In genomic region chr1:15251807-15252546, GRCh38 we compare ENCODE assay signal across 17 cellular contexts. TPM values are rescaled to one million over a fixed set of nuclear protein-coding genes. Genes with fewer than 3 reads are reported as not detected.
A peak's percentile ranks its signal among the peaks of the same experiment; 100 is the strongest.
DNase-seq lines count a peak whose midpoint lies in the region; ATAC-seq and TF ChIP-seq lines count a peak whose summit lies in the region.
"Had no signal": no experiment of that assay in that cellular context is flagged by ENCODE, and none has a peak within 500 bp of the region (broad histone marks: within the 10 kb centered on the region; RNA-seq: fewer than 3 reads in every experiment).

No MANE protein-coding gene starts in this region.

- ATAC-seq in activated naive CD8-positive, alpha-beta T cell treated with anti-CD3 and anti-CD28 coated beads, Interleukin-2, amount 50 U/mL, for 24 hours, result no peak
- no peak for ATAC-seq in stimulated activated effector memory CD8-positive, alpha-beta T cell treated with anti-CD3 and anti-CD28 coated beads, Interleukin-12 subunit alpha, Interleukin-12 subunit beta, amount 100 ng/mL, for 72 hours
- no peak for ATAC-seq in HG02759 (IDR thresholded peaks at IDR 0.05; ENCODE audit: unreplicated experiment)
- no peak for ATAC-seq in GM18505 (IDR thresholded peaks at IDR 0.05; ENCODE audit: unreplicated experiment)

- peaks cover 3% of the 10 kb centered on the region for H3K36me3 Mint-ChIP-seq in activated CD4-positive, alpha-beta memory T cell treated with anti-CD3 and anti-CD28 coated beads, Interleukin-2, amount 10 ng/mL, durations not matched to agents 7 days and 5 days (ENCODE audit: low read depth)
- peaks cover 2% of the 10 kb centered on the region for H3K36me3 Mint-ChIP-seq in activated CD4-positive, alpha-beta memory T cell treated with anti-CD3 and anti-CD28 coated beads for 36 hours
- H3K36me3 Mint-ChIP-seq in activated naive CD8-positive, alpha-beta T cell treated with anti-CD3 and anti-CD28 coated beads, Interleukin-2, amount 50 U/mL, for 24 hours (ENCODE audit: low read depth), result peaks cover 4% of the 10 kb centered on the region
- peaks cover 14% of the 10 kb centered on the region for H3K36me3 Mint-ChIP-seq in stimulated activated effector memory CD8-positive, alpha-beta T cell treated with anti-CD3 and anti-CD28 coated beads, Interleukin-12 subunit alpha, Interleukin-12 subunit beta, amount 100 ng/mL, for 72 hours

- POLR2A ChIA-PET in activated CD4-positive, alpha-beta memory T cell treated with anti-CD3 and anti-CD28 coated beads, Interleukin-2, amount 10 ng/mL, durations not matched to agents 7 days and 5 days (lab: Charles Lee), result no interaction called here
- POLR2A ChIA-PET in activated CD4-positive, alpha-beta memory T cell treated with anti-CD3 and anti-CD28 coated beads for 36 hours (lab: Charles Lee), result interaction anchor here (0.5 to 0.6 kb wide), 2 partner anchors 18 to 205 kb away, joined by 4 to 5 read pairs; no protein-coding TSS in a partner anchor

- H3K27ac Mint-ChIP-seq in activated CD4-positive, alpha-beta memory T cell treated with anti-CD3 and anti-CD28 coated beads, Interleukin-2, amount 10 ng/mL, durations not matched to agents 7 days and 5 days, result peak overlapping the region; percentile 25
- H3K27ac Mint-ChIP-seq in activated CD4-positive, alpha-beta memory T cell treated with anti-CD3 and anti-CD28 coated beads for 36 hours, result no peak overlapping the region
- H3K27ac Mint-ChIP-seq in activated naive CD8-positive, alpha-beta T cell treated with anti-CD3 and anti-CD28 coated beads, Interleukin-2, amount 50 U/mL, for 24 hours, result peak overlapping the region; percentile 81
- H3K27ac Mint-ChIP-seq in stimulated activated effector memory CD8-positive, alpha-beta T cell treated with anti-CD3 and anti-CD28 coated beads, Interleukin-12 subunit alpha, Interleukin-12 subunit beta, amount 100 ng/mL, for 72 hours, result no peak overlapping the region
- H3K27ac Mint-ChIP-seq: endodermal cell had no signal

- DNase-seq in activated CD4-positive, alpha-beta memory T cell treated with anti-CD3 and anti-CD28 coated beads, Interleukin-2, amount 10 ng/mL, durations not matched to agents 7 days and 5 days, result no peak
- DNase-seq in activated CD4-positive, alpha-beta memory T cell treated with anti-CD3 and anti-CD28 coated beads for 36 hours, result no peak
- DNase-seq in NCI-H2029 (lab: John Stamatoyannopoulos, UW), result peak; percentile 74
- DNase-seq in activated naive CD8-positive, alpha-beta T cell treated with anti-CD3 and anti-CD28 coated beads, Interleukin-2, amount 50 U/mL, for 24 hours, result no peak
- DNase-seq in stimulated activated effector memory CD8-positive, alpha-beta T cell treated with anti-CD3 and anti-CD28 coated beads, Interleukin-12 subunit alpha, Interleukin-12 subunit beta, amount 100 ng/mL, for 72 hours (ENCODE audit: low spot score in 2 of 2), result no peak
- DNase-seq in cerebellar cortex (ENCODE audit: low spot score), result no peak
- DNase-seq: activated T-cell treated with anti-CD3 and anti-CD28 coated beads, Interleukin-2, amount 50 U/mL, for 48 hours; brain microvascular endothelial cell; colonic mucosa; endodermal cell; mucosa of descending colon; NCI-H187 treated with DMSO at 0.1 percent for 48 hours; testis had no signal

- intact Hi-C loops in activated CD4-positive, alpha-beta memory T cell treated with anti-CD3 and anti-CD28 coated beads for 36 hours (cut with micrococcal nuclease), result loop anchor here (2.0 kb wide), 1 partner anchor 39 kb away; no protein-coding TSS in a partner anchor

- H3K9me3 Mint-ChIP-seq in activated CD4-positive, alpha-beta memory T cell treated with anti-CD3 and anti-CD28 coated beads, Interleukin-2, amount 10 ng/mL, durations not matched to agents 7 days and 5 days, result no peaks in the 10 kb centered on the region
- H3K9me3 Mint-ChIP-seq in activated CD4-positive, alpha-beta memory T cell treated with anti-CD3 and anti-CD28 coated beads for 36 hours, result peaks cover 2% of the 10 kb centered on the region
- H3K9me3 Mint-ChIP-seq in activated naive CD8-positive, alpha-beta T cell treated with anti-CD3 and anti-CD28 coated beads, Interleukin-2, amount 50 U/mL, for 24 hours, result no peaks in the 10 kb centered on the region
- H3K9me3 Mint-ChIP-seq in stimulated activated effector memory CD8-positive, alpha-beta T cell treated with anti-CD3 and anti-CD28 coated beads, Interleukin-12 subunit alpha, Interleukin-12 subunit beta, amount 100 ng/mL, for 72 hours, result no peaks in the 10 kb centered on the region
- H3K9me3 Mint-ChIP-seq: endodermal cell; T-helper 2 cell treated with Interferon-gamma antibody and Interleukin-4, amounts not matched to agents 5 μg/mL and 100 μg/mL, for 36 hours had no signal

- CTCF ChIA-PET in activated CD4-positive, alpha-beta memory T cell treated with anti-CD3 and anti-CD28 coated beads, Interleukin-2, amount 10 ng/mL, durations not matched to agents 7 days and 5 days (lab: Charles Lee), result no interaction called here
- CTCF ChIA-PET in activated CD4-positive, alpha-beta memory T cell treated with anti-CD3 and anti-CD28 coated beads for 36 hours (lab: Charles Lee), result interaction anchor here (1.0 to 1.2 kb wide), 3 partner anchors 18 to 21 kb away, joined by 3 to 6 read pairs (median 5); no protein-coding TSS in a partner anchor

- TF ChIP-seq POLR2A in GM18505 (IDR thresholded peaks at IDR 0.05; ENCODE audit: borderline replicate concordance, extremely low read depth, insufficient read depth, insufficient read length), result no peak

- peaks cover 59% of the 10 kb centered on the region for H3K4me1 Mint-ChIP-seq in activated CD4-positive, alpha-beta memory T cell treated with anti-CD3 and anti-CD28 coated beads, Interleukin-2, amount 10 ng/mL, durations not matched to agents 7 days and 5 days
- peaks cover 53% of the 10 kb centered on the region for H3K4me1 Mint-ChIP-seq in activated CD4-positive, alpha-beta memory T cell treated with anti-CD3 and anti-CD28 coated beads for 36 hours (ENCODE audit: low read depth)
- H3K4me1 Mint-ChIP-seq in activated naive CD8-positive, alpha-beta T cell treated with anti-CD3 and anti-CD28 coated beads, Interleukin-2, amount 50 U/mL, for 24 hours, result peaks cover 62% of the 10 kb centered on the region
- peaks cover 61% of the 10 kb centered on the region for H3K4me1 Mint-ChIP-seq in stimulated activated effector memory CD8-positive, alpha-beta T cell treated with anti-CD3 and anti-CD28 coated beads, Interleukin-12 subunit alpha, Interleukin-12 subunit beta, amount 100 ng/mL, for 72 hours

- H3K27me3 Mint-ChIP-seq in activated CD4-positive, alpha-beta memory T cell treated with anti-CD3 and anti-CD28 coated beads, Interleukin-2, amount 10 ng/mL, durations not matched to agents 7 days and 5 days, result peaks cover 68% of the 10 kb centered on the region
- H3K27me3 Mint-ChIP-seq in activated CD4-positive, alpha-beta memory T cell treated with anti-CD3 and anti-CD28 coated beads for 36 hours, result peaks cover 18% of the 10 kb centered on the region
- peaks cover 18% of the 10 kb centered on the region for H3K27me3 Mint-ChIP-seq in activated naive CD8-positive, alpha-beta T cell treated with anti-CD3 and anti-CD28 coated beads, Interleukin-2, amount 50 U/mL, for 24 hours

- no peak overlapping the region for H3K4me3 Mint-ChIP-seq in activated CD4-positive, alpha-beta memory T cell treated with anti-CD3 and anti-CD28 coated beads, Interleukin-2, amount 10 ng/mL, durations not matched to agents 7 days and 5 days
- H3K4me3 Mint-ChIP-seq in activated CD4-positive, alpha-beta memory T cell treated with anti-CD3 and anti-CD28 coated beads for 36 hours, result no peak overlapping the region
- no peak overlapping the region for H3K4me3 Mint-ChIP-seq in activated naive CD8-positive, alpha-beta T cell treated with anti-CD3 and anti-CD28 coated beads, Interleukin-2, amount 50 U/mL, for 24 hours
- H3K4me3 Mint-ChIP-seq in stimulated activated effector memory CD8-positive, alpha-beta T cell treated with anti-CD3 and anti-CD28 coated beads, Interleukin-12 subunit alpha, Interleukin-12 subunit beta, amount 100 ng/mL, for 72 hours, result peak overlapping the region; percentile 38
- H3K4me3 Mint-ChIP-seq: endodermal cell, neural crest cell had no signal

RNA-seq across cellular contexts. Expression of gene FHAD1, which starts 5.0 kb away (rescaled TPM):
- total RNA-seq in activated CD4-positive, alpha-beta memory T cell treated with anti-CD3 and anti-CD28 coated beads, Interleukin-2, amount 10 ng/mL, durations not matched to agents 7 days and 5 days, result under 1 TPM in 1 of 2 experiments, not detected in 1; 0.18 TPM
- total RNA-seq in activated CD4-positive, alpha-beta memory T cell treated with anti-CD3 and anti-CD28 coated beads for 36 hours, result not detected

Comparison
In these comparisons a context has a peak if more than half of its experiments do, and no peak if none do; other contexts are left out.
1. H3K27ac Mint-ChIP-seq: peak in activated CD4-positive, alpha-beta memory T cell treated with anti-CD3 and anti-CD28 coated beads, Interleukin-2, amount 10 ng/mL, durations not matched to agents 7 days and 5 days (single experiment) and activated naive CD8-positive, alpha-beta T cell treated with anti-CD3 and anti-CD28 coated beads, Interleukin-2, amount 50 U/mL, for 24 hours (single experiment); none in activated CD4-positive, alpha-beta memory T cell treated with anti-CD3 and anti-CD28 coated beads for 36 hours (single experiment) and stimulated activated effector memory CD8-positive, alpha-beta T cell treated with anti-CD3 and anti-CD28 coated beads, Interleukin-12 subunit alpha, Interleukin-12 subunit beta, amount 100 ng/mL, for 72 hours (single experiment).